Comparison of ENCODE assay signal across 1 cellular context in genomic region chr2:184444217-184444616, GRCh38.
TF ChIP-seq lines count a peak whose summit lies in the region.

No MANE protein-coding gene starts in this region.

TF ChIP-seq in GM12878, 131 proteins besides CTCF, POLR2A, EP300 and RAD21 (continued from another document and continues in another):
- TF ChIP-seq PBX3 (IDR thresholded peaks at IDR 0.05; ENCODE audit: insufficient replicate concordance, low read depth, low read length), result peak; percentile 30
- TF ChIP-seq STAT1 (conservative IDR thresholded peaks at IDR 0.05), result no peak
- no peak for TF ChIP-seq ESRRA (IDR thresholded peaks at IDR 0.05; ENCODE audit: low read length)
- no peak for TF ChIP-seq WRNIP1 (IDR thresholded peaks at IDR 0.05; ENCODE audit: borderline replicate concordance, low read depth, low read length)
- TF ChIP-seq E2F8 (IDR thresholded peaks at IDR 0.05; ENCODE audit: low read depth, partially characterized antibody), result no peak
- no peak for TF ChIP-seq FOXK2 (IDR thresholded peaks at IDR 0.05)
- TF ChIP-seq KDM1A (IDR thresholded peaks at IDR 0.05; ENCODE audit: borderline replicate concordance), result no peak
- TF ChIP-seq BCL3 (IDR thresholded peaks at IDR 0.05; ENCODE audit: borderline replicate concordance, insufficient read depth, low read depth, low read length, poor library complexity, severe bottlenecking), result no peak
- no peak for TF ChIP-seq ZBTB11 (CRISPR knock-in tag; IDR thresholded peaks at IDR 0.05)
- TF ChIP-seq HDAC2 (IDR thresholded peaks at IDR 0.05), result no peak
- no peak for TF ChIP-seq KLF5 (IDR thresholded peaks at IDR 0.05; ENCODE audit: partially characterized antibody)
- no peak for TF ChIP-seq BRCA1 (IDR thresholded peaks at IDR 0.05; ENCODE audit: low read depth, low read length)
- TF ChIP-seq RAD51 (IDR thresholded peaks at IDR 0.05), result no peak; the same call in 1 of the 2 replicates
- peak; percentile 58 for TF ChIP-seq TBL1XR1 (IDR thresholded peaks at IDR 0.05; ENCODE audit: low read depth, low read length)
- no peak for TF ChIP-seq NRF1 (conservative IDR thresholded peaks at IDR 0.05; ENCODE audit: low read depth, low read length)
- no peak; the same call in 1 of the 2 replicates for TF ChIP-seq MAX (IDR thresholded peaks at IDR 0.05; ENCODE audit: low read depth, low read length)
- TF ChIP-seq MYB (IDR thresholded peaks at IDR 0.05; ENCODE audit: borderline replicate concordance, low read depth, low read length), result peak; percentile 65; the same call in 1 of the 2 replicates
- peak; percentile 30 for TF ChIP-seq SP1 (IDR thresholded peaks at IDR 0.05; ENCODE audit: low read depth, low read length)
- TF ChIP-seq CBFB (IDR thresholded peaks at IDR 0.05; ENCODE audit: low read depth), result no peak
- no peak for TF ChIP-seq ZBTB4 (CRISPR knock-in tag; IDR thresholded peaks at IDR 0.05)
- no peak for TF ChIP-seq SMC3 (IDR thresholded peaks at IDR 0.05; ENCODE audit: borderline replicate concordance, low read length)
- TF ChIP-seq SRF (IDR thresholded peaks at IDR 0.05; ENCODE audit: low read depth in 2 of 2, low read length in 2 of 2), result no peak
- TF ChIP-seq BACH1 (IDR thresholded peaks at IDR 0.05; ENCODE audit: borderline replicate concordance), result no peak
- TF ChIP-seq ZNF592 (IDR thresholded peaks at IDR 0.05), result no peak
- 0 out of 2 replicates have a peak, but pooled peaks have one; percentile 40 for TF ChIP-seq PML (IDR thresholded peaks at IDR 0.05; ENCODE audit: low read length)
- no peak for TF ChIP-seq USF2 (IDR thresholded peaks at IDR 0.05; ENCODE audit: borderline replicate concordance, low read depth, low read length)
- no peak for TF ChIP-seq GATAD2B (conservative IDR thresholded peaks at IDR 0.05; ENCODE audit: low read depth)
- TF ChIP-seq SMARCA5 (IDR thresholded peaks at IDR 0.05), result no peak
- peak; percentile 76 for TF ChIP-seq BMI1 (IDR thresholded peaks at IDR 0.05; ENCODE audit: borderline replicate concordance)
- no peak for TF ChIP-seq RB1 (IDR thresholded peaks at IDR 0.05; ENCODE audit: borderline replicate concordance)
- TF ChIP-seq ZNF217 (IDR thresholded peaks at IDR 0.05), result peak; percentile 73; the same call in 1 of the 2 replicates
- peak; percentile 64 for TF ChIP-seq FOXM1 (IDR thresholded peaks at IDR 0.05; ENCODE audit: low read depth, low read length)
- TF ChIP-seq NFIC (IDR thresholded peaks at IDR 0.05; ENCODE audit: low read depth, low read length), result peak; percentile 89
- peak; percentile 79 for TF ChIP-seq IKZF1 (conservative IDR thresholded peaks at IDR 0.05)
- TF ChIP-seq CHD4 (IDR thresholded peaks at IDR 0.05), result no peak
- peak; percentile 91 for TF ChIP-seq MTA2 (IDR thresholded peaks at IDR 0.05; ENCODE audit: low read depth)
- no peak for TF ChIP-seq TCF7 (IDR thresholded peaks at IDR 0.05; ENCODE audit: borderline replicate concordance)
- TF ChIP-seq ETV6 (conservative IDR thresholded peaks at IDR 0.05 in 1 of 2, IDR thresholded peaks at IDR 0.05 in 1 of 2; ENCODE audit: borderline replicate concordance in 1 of 2, low read depth in 1 of 2), result no peak
- TF ChIP-seq ZNF622 (IDR thresholded peaks at IDR 0.05), result no peak
- no peak for TF ChIP-seq ATF3 (IDR thresholded peaks at IDR 0.05; ENCODE audit: borderline replicate concordance, extremely low read depth, low read depth, low read length)
- peak; percentile 35; the same call in 1 of the 2 replicates for TF ChIP-seq NR2F1 (conservative IDR thresholded peaks at IDR 0.05)
- TF ChIP-seq RFX5 (IDR thresholded peaks at IDR 0.05; ENCODE audit: low read depth, low read length), result no peak; the same call in 1 of the 2 replicates
- TF ChIP-seq HDAC6 (IDR thresholded peaks at IDR 0.05; ENCODE audit: unreplicated experiment), result no peak
